34 cellular contexts compared by ENCODE assay signal in genomic region chr2:237030382-237030781, GRCh38.
"Had no signal": no experiment of that assay in that cellular context is flagged by ENCODE, and none has a peak within 500 bp of the region (broad histone marks: within the 10 kb centered on the region; RNA-seq: fewer than 3 reads in every experiment).

No MANE protein-coding gene starts in this region.

- H3K4me2 ChIP-seq: KMS-11 had no signal

- H3K27ac ChIP-seq: KMS-11 had no signal

- H3K27me3 ChIP-seq: MG63 had no signal

- H3K9ac ChIP-seq: KMS-11 had no signal

- H3K9me3 ChIP-seq: MG63 had no signal

- H3K4me3 ChIP-seq: MG63 had no signal

- H3K36me3 ChIP-seq: MG63 had no signal

- DNase-seq: Karpas-422, Kasumi-1, MG63, MM.1S, MV-4-11, NCI-H1048, NCI-H1092, NCI-H1092 treated with DMSO at 0.1 percent for 48 hours, NCI-H1105, NCI-H1105 treated with DMSO at 0.1 percent for 48 hours, NCI-H1417, NCI-H1417 treated with DMSO at 0.1 percent for 48 hours, NCI-H1436, NCI-H1436 treated with DMSO at 0.1 percent for 48 hours, NCI-H146, NCI-H1694, NCI-H1694 treated with DMSO at 0.1 percent for 48 hours, NCI-H187, NCI-H187 treated with DMSO at 0.1 percent for 48 hours, NCI-H1930, NCI-H2029, NCI-H2029 treated with DMSO at 0.1 percent for 48 hours, NCI-H2081, NCI-H2081 treated with DMSO at 0.1 percent for 48 hours, NCI-H2107, NCI-H2171, NCI-H2171 treated with DMSO at 0.1 percent for 48 hours, NCI-H2227 treated with DMSO at 0.1 percent for 48 hours, NCI-H226, NCI-H345, NCI-H446, NCI-H446 treated with DMSO at 0.1 percent for 48 hours, NCI-H510A had no signal
